ENCODE assay signal across 24 cellular contexts in the genomic region with DNA sequence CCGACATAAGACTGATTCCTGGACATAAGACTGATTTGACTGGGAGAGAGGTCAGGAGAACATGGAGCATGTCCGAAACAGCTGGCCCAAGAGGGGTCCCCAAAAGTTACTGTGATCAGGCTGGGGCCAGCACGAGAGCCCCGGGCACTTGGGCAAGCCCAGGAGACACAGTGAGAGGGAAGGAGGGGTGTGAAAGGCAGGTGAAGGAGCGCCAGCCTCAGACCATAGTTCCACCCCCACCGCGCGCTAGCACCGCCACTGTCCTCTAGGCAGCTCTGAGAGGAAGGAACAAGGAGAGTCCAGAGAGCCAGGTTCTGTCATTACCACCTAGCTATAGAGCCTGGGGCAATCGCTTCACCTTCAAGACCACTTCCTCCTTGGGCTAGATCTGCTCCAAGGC.
DNase-seq lines count a peak whose midpoint lies in the region; ATAC-seq and TF ChIP-seq lines count a peak whose summit lies in the region.
"Had no signal": no experiment of that assay in that cellular context is flagged by ENCODE, and none has a peak within 500 bp of the region (broad histone marks: within the 10 kb centered on the region; RNA-seq: fewer than 3 reads in every experiment).

No MANE protein-coding gene starts in this region.

- H3K4me1 ChIP-seq in left lung (peaks cover 0 to 3% of the 10 kb centered on the region in 2 donors), sigmoid colon (no peaks in the 10 kb centered on the region), aorta (ENCODE audit: control insufficient read depth in 1 of 2, insufficient read depth in 2 of 2, low read length in 2 of 2) (peaks cover 0 to 3% of the 10 kb centered on the region in 2 donors)

- DNase-seq in cardiac septum (ENCODE audit: low spot score) (peak; percentile 64), Right ventricle myocardium inferior (ENCODE audit: missing footprints) (no peak), left lung (no peak), sigmoid colon (no peak), aorta (no peak), HK-2 (ENCODE audit: unreplicated experiment) (no peak), middle frontal gyrus (ENCODE audit: extremely low spot score, low spot score) (no peak)
- no peak for DNase-seq in activated CD4-positive, alpha-beta T cell treated with anti-CD3 and anti-CD28 coated beads, Interleukin-2, amount 50 U/mL, for 4 hours
- DNase-seq: 8988T; activated CD4-positive, alpha-beta T cell treated with anti-CD3 and anti-CD28 coated beads, Interleukin-2, amount 10 ng/mL, durations not matched to agents 24 days and 14 days; activated effector memory CD4-positive, alpha-beta T cell treated with Interleukin-2 at 50 U/mL for 16 hours; AML-193; DMS79; dorsolateral prefrontal cortex; GOT3; KG1; MV-4-11; NCI-H1694 treated with DMSO at 0.1 percent for 48 hours; occipital lobe; OCI-M1; SIG-M5; stimulated activated naive CD8-positive, alpha-beta T cell treated with anti-CD3 and anti-CD28 coated beads, Interleukin-15, Interleukin-2, amounts not matched to agents 100 U/mL and 50 U/mL, for 24 hours; T-helper 1 cell had no signal

- TF ChIP-seq CTCF in left lung (IDR thresholded peaks at IDR 0.05) (no peak), sigmoid colon (IDR thresholded peaks at IDR 0.05) (no peak)

- peaks cover 0 to 14% of the 10 kb centered on the region in 2 donors for H3K9me3 ChIP-seq in left lung
- peaks cover 0 to 5% (median 0%) of the 10 kb centered on the region in 4 donors for H3K9me3 ChIP-seq in sigmoid colon
- H3K9me3 ChIP-seq in aorta (ENCODE audit: control insufficient read depth, low read length) = no peaks in the 10 kb centered on the region

- H3K27ac ChIP-seq in left lung (peak overlapping the region; percentile 39 to 45), sigmoid colon (peak overlapping the region in 3 of 4 donors; percentile 2 to 54 (median 27)), aorta (ENCODE audit: low read depth in 1 of 2, low read length in 2 of 2) (no peak overlapping the region)
- H3K27ac ChIP-seq: cardiac muscle cell had no signal

- ATAC-seq in Right ventricle myocardium inferior (no peak), left lung (no peak), aorta (ENCODE audit: low FRiP score) (peak; percentile 12)
- ATAC-seq: stimulated activated naive CD8-positive, alpha-beta T cell treated with anti-CD3 and anti-CD28 coated beads, Interleukin-15, Interleukin-2, amounts not matched to agents 100 U/mL and 50 U/mL, for 24 hours had no signal

- H3K27me3 ChIP-seq in left lung (no peaks in the 10 kb centered on the region), sigmoid colon (no peaks in the 10 kb centered on the region), aorta (ENCODE audit: control insufficient read depth in 1 of 2, insufficient read depth in 2 of 2, low read length in 1 of 2) (no peaks in the 10 kb centered on the region)
- H3K27me3 ChIP-seq: cardiac muscle cell, dorsolateral prefrontal cortex had no signal

- H3K4me3 ChIP-seq in left lung (no peak overlapping the region), sigmoid colon (no peak overlapping the region), aorta (ENCODE audit: low read length in 2 of 2) (no peak overlapping the region)
- H3K4me3 ChIP-seq: cardiac muscle cell, dorsolateral prefrontal cortex had no signal

- 94 to 97% methylated on average over 10 of the region's 10 CpGs for WGBS in sigmoid colon, 2 donors
- WGBS in aorta, 2 donors = 90 to 91% methylated on average over 10 of the region's 10 CpGs

- no peak for TF ChIP-seq POLR2A in sigmoid colon (IDR thresholded peaks at IDR 0.05)

- intact Hi-C loops in cardiac septum (cut with DNase I) = loop anchor here (1.0 to 5.0 kb wide), 3 partner anchors 28 to 117 kb away; no protein-coding TSS in a partner anchor
- intact Hi-C loops in Right ventricle myocardium inferior (cut with DNase I) = loop anchor here (1.0 to 5.0 kb wide), 2 partner anchors 28 to 50 kb away; no protein-coding TSS in a partner anchor
- intact Hi-C loops in left lung (cut with DNase I) = no loop called here
- intact Hi-C loops in sigmoid colon (cut with DNase I) = no loop called here
- intact Hi-C loops in aorta (cut with DNase I) = no loop called here

- H3K36me3 ChIP-seq in left lung (no peaks in the 10 kb centered on the region), sigmoid colon (no peaks in the 10 kb centered on the region), aorta (ENCODE audit: control insufficient read depth in 1 of 2, insufficient read depth in 2 of 2, low read length in 1 of 2) (no peaks in the 10 kb centered on the region)
- H3K36me3 ChIP-seq: cardiac muscle cell had no signal

- TF ChIP-seq EP300 in sigmoid colon (IDR thresholded peaks at IDR 0.05) = no peak

Comparison
In these comparisons a context has a peak if more than half of its experiments do, and no peak if none do; other contexts are left out.
1. H3K27ac ChIP-seq: peak in left lung (2 of 2) and sigmoid colon (3 of 4); none in aorta (0 of 2).
2. intact Hi-C loops: an anchor here in cardiac septum (1.0 to 5.0 kb wide) and Right ventricle myocardium inferior (1.0 to 5.0 kb wide); none called in left lung, sigmoid colon and aorta.